In genomic region chr2:181240844-181241243, GRCh38 we compare ENCODE assay signal across 18 cellular contexts.
DNase-seq lines count a peak whose midpoint lies in the region; ATAC-seq and TF ChIP-seq lines count a peak whose summit lies in the region.
"Had no signal": no experiment of that assay in that cellular context is flagged by ENCODE, and none has a peak within 500 bp of the region (broad histone marks: within the 10 kb centered on the region; RNA-seq: fewer than 3 reads in every experiment).

No MANE protein-coding gene starts in this region.

- no peak for ATAC-seq in CD8-positive, alpha-beta T cell
- ATAC-seq in activated T-helper 17 cell treated with anti-CD3 and anti-CD28 coated beads, Interleukin-2, amount 50 U/mL, for 72 hours (replicated peaks): no peak
- ATAC-seq in stimulated activated naive B cell treated with anti-CD40 and anti-IgM and Interleukin-4, amounts not matched to agents 10 μg/mL and 1 μg/mL and 100 μg/mL, for 72 hours (replicated peaks): no peak

- peak overlapping the region; percentile 2 for H3K27ac Mint-ChIP-seq in CD8-positive, alpha-beta T cell
- H3K27ac Mint-ChIP-seq in activated T-helper 17 cell treated with anti-CD3 and anti-CD28 coated beads, Interleukin-2, amount 50 U/mL, for 72 hours: peak overlapping the region; percentile 82
- H3K27ac Mint-ChIP-seq in stimulated activated naive B cell treated with anti-CD40 and anti-IgM and Interleukin-4, amounts not matched to agents 10 μg/mL and 1 μg/mL and 100 μg/mL, for 72 hours: no peak overlapping the region

- no peaks in the 10 kb centered on the region for H3K27me3 ChIP-seq in CD8-positive, alpha-beta T cell (ENCODE audit: insufficient read depth, low read length)
- H3K27me3 ChIP-seq: SJCRH30 had no signal

- H3K4me3 Mint-ChIP-seq in CD8-positive, alpha-beta T cell: no peak overlapping the region
- H3K4me3 Mint-ChIP-seq in activated T-helper 17 cell treated with anti-CD3 and anti-CD28 coated beads, Interleukin-2, amount 50 U/mL, for 72 hours: no peak overlapping the region
- H3K4me3 Mint-ChIP-seq in stimulated activated naive B cell treated with anti-CD40 and anti-IgM and Interleukin-4, amounts not matched to agents 10 μg/mL and 1 μg/mL and 100 μg/mL, for 72 hours: no peak overlapping the region

- H3K9me3 ChIP-seq in CD8-positive, alpha-beta T cell (ENCODE audit: low read length): no peaks in the 10 kb centered on the region
- H3K9me3 ChIP-seq: SJCRH30 had no signal

- H3K36me3 ChIP-seq in CD8-positive, alpha-beta T cell (ENCODE audit: insufficient read depth, low read length): no peaks in the 10 kb centered on the region
- H3K36me3 ChIP-seq: SJCRH30 had no signal

- peak; percentile 43 for DNase-seq in NCI-H82 (lab: John Stamatoyannopoulos, UW)
- DNase-seq in NCI-H82 treated with DMSO at 0.1 percent for 48 hours (lab: John Stamatoyannopoulos, UW; ENCODE audit: unreplicated experiment): no peak
- DNase-seq in CD8-positive, alpha-beta T cell: no peak
- peak; percentile 76 for DNase-seq in NCI-H2171 treated with DMSO at 0.1 percent for 48 hours (lab: John Stamatoyannopoulos, UW)
- DNase-seq in stimulated activated naive B cell treated with anti-CD40 and anti-IgM and Interleukin-4, amounts not matched to agents 10 μg/mL and 1 μg/mL and 100 μg/mL, for 72 hours: no peak
- DNase-seq in effector CD4-positive, alpha-beta T cell: no peak
- no peak for DNase-seq in NCI-H1105 (lab: John Stamatoyannopoulos, UW)
- DNase-seq: 8988T, GF-D8, GOT3, KBM-7, NCI-H1048, NCI-H146, NCI-H2081 treated with DMSO at 0.1 percent for 48 hours, NCI-H345, NCI-H526 had no signal

- H3K4me1 ChIP-seq in CD8-positive, alpha-beta T cell (ENCODE audit: insufficient read depth, low read length): peaks cover 18% of the 10 kb centered on the region

- CTCF ChIA-PET in CD8-positive, alpha-beta T cell (lab: Charles Lee): interaction anchor here (1.0 kb wide), 2 partner anchors 12 to 65 kb away, joined by 3 to 4 read pairs; no protein-coding TSS in a partner anchor

- intact Hi-C loops in CD8-positive, alpha-beta T cell (cut with DNase I, micrococcal nuclease): loop anchor here in 1 of 2 experiments (2.0 kb wide), 1 partner anchor 20 kb away; no protein-coding TSS in a partner anchor

- H3K27me3 Mint-ChIP-seq in CD8-positive, alpha-beta T cell (ENCODE audit: low read depth): no peaks in the 10 kb centered on the region
- no peaks in the 10 kb centered on the region for H3K27me3 Mint-ChIP-seq in activated T-helper 17 cell treated with anti-CD3 and anti-CD28 coated beads, Interleukin-2, amount 50 U/mL, for 72 hours
- no peaks in the 10 kb centered on the region for H3K27me3 Mint-ChIP-seq in stimulated activated naive B cell treated with anti-CD40 and anti-IgM and Interleukin-4, amounts not matched to agents 10 μg/mL and 1 μg/mL and 100 μg/mL, for 72 hours

- TF ChIP-seq CTCF in CD8-positive, alpha-beta T cell (IDR thresholded peaks at IDR 0.05): no peak

- peaks cover 58% of the 10 kb centered on the region for H3K4me1 Mint-ChIP-seq in CD8-positive, alpha-beta T cell (ENCODE audit: low read depth)
- peaks cover 20% of the 10 kb centered on the region for H3K4me1 Mint-ChIP-seq in activated T-helper 17 cell treated with anti-CD3 and anti-CD28 coated beads, Interleukin-2, amount 50 U/mL, for 72 hours
- peaks cover 11 to 13% of the 10 kb centered on the region in 2 donors for H3K4me1 Mint-ChIP-seq in stimulated activated naive B cell treated with anti-CD40 and anti-IgM and Interleukin-4, amounts not matched to agents 10 μg/mL and 1 μg/mL and 100 μg/mL, for 72 hours

- H3K4me3 ChIP-seq in CD8-positive, alpha-beta T cell (ENCODE audit: low read depth, low read length): no peak overlapping the region
- H3K4me3 ChIP-seq: SJCRH30 had no signal

- peaks cover 20% of the 10 kb centered on the region for H3K36me3 Mint-ChIP-seq in CD8-positive, alpha-beta T cell
- no peaks in the 10 kb centered on the region for H3K36me3 Mint-ChIP-seq in activated T-helper 17 cell treated with anti-CD3 and anti-CD28 coated beads, Interleukin-2, amount 50 U/mL, for 72 hours (ENCODE audit: low read depth)
- H3K36me3 Mint-ChIP-seq in stimulated activated naive B cell treated with anti-CD40 and anti-IgM and Interleukin-4, amounts not matched to agents 10 μg/mL and 1 μg/mL and 100 μg/mL, for 72 hours: peaks cover 0 to 5% of the 10 kb centered on the region in 2 donors

- H3K27ac ChIP-seq in CD8-positive, alpha-beta T cell (ENCODE audit: low read depth, low read length): no peak overlapping the region
- H3K27ac ChIP-seq: SJCRH30 had no signal

- POLR2A ChIA-PET in CD8-positive, alpha-beta T cell (lab: Charles Lee): no interaction called here

- no peaks in the 10 kb centered on the region for H3K9me3 Mint-ChIP-seq in CD8-positive, alpha-beta T cell
- H3K9me3 Mint-ChIP-seq in activated T-helper 17 cell treated with anti-CD3 and anti-CD28 coated beads, Interleukin-2, amount 50 U/mL, for 72 hours: peaks cover 5% of the 10 kb centered on the region
- peaks cover 0 to 2% of the 10 kb centered on the region in 2 donors for H3K9me3 Mint-ChIP-seq in stimulated activated naive B cell treated with anti-CD40 and anti-IgM and Interleukin-4, amounts not matched to agents 10 μg/mL and 1 μg/mL and 100 μg/mL, for 72 hours

Comparison
In these comparisons a context has a peak if more than half of its experiments do, and no peak if none do; other contexts are left out.
1. DNase-seq: peak in NCI-H82 (single experiment) and NCI-H2171 treated with DMSO at 0.1 percent for 48 hours (single experiment); none in NCI-H82 treated with DMSO at 0.1 percent for 48 hours (single experiment), CD8-positive, alpha-beta T cell (0 of 7), stimulated activated naive B cell treated with anti-CD40 and anti-IgM and Interleukin-4, amounts not matched to agents 10 μg/mL and 1 μg/mL and 100 μg/mL, for 72 hours (single experiment), effector CD4-positive, alpha-beta T cell (single experiment) and NCI-H1105 (single experiment).